Comparison of ENCODE assay signal across 8 cellular contexts in genomic region chr2:221555511-221555845, GRCh38. TPM values are rescaled to one million over a fixed set of nuclear protein-coding genes. Genes with fewer than 3 reads are reported as not detected.
DNase-seq lines count a peak whose midpoint lies in the region; ATAC-seq, FAIRE-seq and TF ChIP-seq lines count a peak whose summit lies in the region.

No MANE protein-coding gene starts in this region.

- ATAC-seq in GM19372 (IDR thresholded peaks at IDR 0.05; ENCODE audit: low read depth, unreplicated experiment) (peak; percentile 32), HG03045 (IDR thresholded peaks at IDR 0.05; ENCODE audit: unreplicated experiment) (peak; percentile 49)

- POLR2A ChIA-PET in CD8-positive, alpha-beta memory T cell (lab: Charles Lee): no interaction called here

- no peak overlapping the region for H2AFZ ChIP-seq in astrocyte (ENCODE audit: low read depth, low read length)

- no peaks in the 10 kb centered on the region for H3K9me3 Mint-ChIP-seq in CD8-positive, alpha-beta memory T cell
- no peaks in the 10 kb centered on the region for H3K9me3 Mint-ChIP-seq in astrocyte (ENCODE audit: unreplicated experiment)

- no peak overlapping the region for H3K4me3 ChIP-seq in CD8-positive, alpha-beta memory T cell (ENCODE audit: low read length)
- no peak overlapping the region for H3K4me3 ChIP-seq in astrocyte (ENCODE audit: insufficient read depth, low read depth, low read length)
- H3K4me3 ChIP-seq in foreskin fibroblast (ENCODE audit: low read depth in 1 of 2, low read length in 2 of 2): no peak overlapping the region

- CTCF ChIA-PET in CD8-positive, alpha-beta memory T cell (lab: Charles Lee): interaction anchor here (1.0 to 1.2 kb wide), 2 partner anchors 19 to 38 kb away, joined by 3 read pairs; no protein-coding TSS in a partner anchor

- H3K27me3 ChIP-seq in CD8-positive, alpha-beta memory T cell (ENCODE audit: insufficient read depth, low read length, poor library complexity, severe bottlenecking): no peaks in the 10 kb centered on the region
- H3K27me3 ChIP-seq in astrocyte (ENCODE audit: insufficient read depth, low read length): no peaks in the 10 kb centered on the region

- H3K27me3 Mint-ChIP-seq in CD8-positive, alpha-beta memory T cell: no peaks in the 10 kb centered on the region
- H3K27me3 Mint-ChIP-seq in astrocyte (ENCODE audit: low read depth, unreplicated experiment): no peaks in the 10 kb centered on the region

- no peak overlapping the region for H3K27ac ChIP-seq in CD8-positive, alpha-beta memory T cell (ENCODE audit: low read depth, low read length)
- no peak overlapping the region for H3K27ac ChIP-seq in astrocyte (ENCODE audit: low read depth, low read length)

- H3K9ac ChIP-seq in astrocyte (ENCODE audit: low read length): no peak overlapping the region

- H3K4me3 Mint-ChIP-seq in CD8-positive, alpha-beta memory T cell: peak overlapping the region; percentile 13 to 65 (median 53)
- H3K4me3 Mint-ChIP-seq in astrocyte (ENCODE audit: unreplicated experiment): no peak overlapping the region

- H4K20me1 ChIP-seq in astrocyte (ENCODE audit: insufficient read depth, low read length): no peaks in the 10 kb centered on the region

- no peaks in the 10 kb centered on the region for H3K9me3 ChIP-seq in CD8-positive, alpha-beta memory T cell (ENCODE audit: low read length)
- no peaks in the 10 kb centered on the region for H3K9me3 ChIP-seq in astrocyte (ENCODE audit: insufficient read depth, low read depth, low read length)

- no peak for DNase-seq in CD8-positive, alpha-beta memory T cell
- DNase-seq in astrocyte (ENCODE audit: low read depth) (no peak), retina (no peak), T-helper 2 cell (no peak), foreskin fibroblast (no peak), DMS53 treated with DMSO at 0.1 percent for 48 hours (lab: John Stamatoyannopoulos, UW; ENCODE audit: unreplicated experiment) (no peak)

- peaks cover 3% of the 10 kb centered on the region for H3K79me2 ChIP-seq in astrocyte (ENCODE audit: insufficient read depth, low read length)

- H3K4me1 ChIP-seq in CD8-positive, alpha-beta memory T cell (ENCODE audit: insufficient read depth, low read length): no peaks in the 10 kb centered on the region
- H3K4me1 ChIP-seq in astrocyte (ENCODE audit: insufficient read depth, low read length): no peaks in the 10 kb centered on the region

- H3K36me3 ChIP-seq in CD8-positive, alpha-beta memory T cell (ENCODE audit: insufficient read depth, low read length): no peaks in the 10 kb centered on the region
- no peaks in the 10 kb centered on the region for H3K36me3 ChIP-seq in astrocyte (ENCODE audit: insufficient read depth, low read length)

- peak overlapping the region in 5 of 8 donors; percentile 24 to 76 (median 65) for H3K27ac Mint-ChIP-seq in CD8-positive, alpha-beta memory T cell
- peak overlapping the region; percentile 79 for H3K27ac Mint-ChIP-seq in astrocyte (ENCODE audit: unreplicated experiment)

- H3K4me2 ChIP-seq in astrocyte (ENCODE audit: low read length): no peak overlapping the region

- no peak for FAIRE-seq in astrocyte (lab: Jason Lieb, UNC)

- TF ChIP-seq CTCF in astrocyte (IDR thresholded peaks at IDR 0.05; ENCODE audit: insufficient read depth, low read depth, low read length) (no peak), foreskin fibroblast (IDR thresholded peaks at IDR 0.05; ENCODE audit: low read depth, low read length) (no peak)

- H3K4me1 Mint-ChIP-seq in CD8-positive, alpha-beta memory T cell: peaks cover 32 to 89% (median 71%) of the 10 kb centered on the region in 3 donors
- peaks cover 22% of the 10 kb centered on the region for H3K4me1 Mint-ChIP-seq in astrocyte (ENCODE audit: low read depth, unreplicated experiment)

- H3K36me3 Mint-ChIP-seq in CD8-positive, alpha-beta memory T cell: peaks cover 5 to 7% (median 5%) of the 10 kb centered on the region in 3 donors
- H3K36me3 Mint-ChIP-seq in astrocyte (ENCODE audit: low read depth, unreplicated experiment): no peaks in the 10 kb centered on the region

RNA-seq across cellular contexts. Expression of gene EPHA4, which starts 16.6 kb away (rescaled TPM):
- total RNA-seq in CD8-positive, alpha-beta memory T cell: 10 to 100 TPM in 1 of 2 experiments, 1 to 10 TPM in 1; 7.8 to 10.2 TPM
- polyA plus RNA-seq in CD8-positive, alpha-beta memory T cell: 19.3 TPM
- 30.1 and 35.7 TPM in 2 replicates for total RNA-seq in astrocyte
